In genomic region chr1:210496063-210496462, GRCh38 we compare ENCODE assay signal across 14 cellular contexts.
DNase-seq lines count a peak whose midpoint lies in the region; ATAC-seq and TF ChIP-seq lines count a peak whose summit lies in the region.
"Had no signal": no experiment of that assay in that cellular context is flagged by ENCODE, and none has a peak within 500 bp of the region (broad histone marks: within the 10 kb centered on the region; RNA-seq: fewer than 3 reads in every experiment).

No MANE protein-coding gene starts in this region.

- TF ChIP-seq CTCF in foreskin keratinocyte (conservative IDR thresholded peaks at IDR 0.05): no peak

- no peaks in the 10 kb centered on the region for H3K27me3 ChIP-seq in foreskin keratinocyte
- H3K27me3 ChIP-seq: uterus had no signal

- no peak overlapping the region for H3K27ac ChIP-seq in foreskin keratinocyte
- H3K27ac ChIP-seq: uterus had no signal

- DNase-seq in EH (ENCODE audit: low read depth): peak; percentile 81
- peak; percentile 49 for DNase-seq in T1000 (lab: John Stamatoyannopoulos, UW)
- peak; percentile 17 to 49 for DNase-seq in foreskin keratinocyte
- DNase-seq in putamen (ENCODE audit: low spot score): peak; percentile 49
- DNase-seq in left lobe of liver (ENCODE audit: low spot score): no peak
- DNase-seq in activated effector memory CD4-positive, alpha-beta T cell treated with anti-CD3 and anti-CD28 coated beads, Interleukin-2, amount 50 U/mL, for 16 hours: no peak
- DNase-seq: CD4-positive, CD25-positive, alpha-beta regulatory T cell; MV-4-11; NCI-H2171; stimulated activated CD4-positive, alpha-beta T cell treated with anti-CD3 and anti-CD28 coated beads, Interleukin-2, amount 100 ng/mL, for 48 hours; uterus had no signal

- no peaks in the 10 kb centered on the region for H3K4me1 ChIP-seq in foreskin keratinocyte
- H3K4me1 ChIP-seq: uterus had no signal

- ATAC-seq in foreskin keratinocyte: peak; percentile 12
- no peak for ATAC-seq in left lobe of liver
- no peak for ATAC-seq in HG02840 (IDR thresholded peaks at IDR 0.05; ENCODE audit: low FRiP score, unreplicated experiment)
- ATAC-seq in GM18520 (IDR thresholded peaks at IDR 0.05; ENCODE audit: unreplicated experiment): no peak
- ATAC-seq: WTC11 had no signal

Comparison
In these comparisons a context has a peak if more than half of its experiments do, and no peak if none do; other contexts are left out.
1. DNase-seq: peak in EH (single experiment), T1000 (single experiment), foreskin keratinocyte (2 of 2) and putamen (single experiment); none in left lobe of liver (single experiment) and activated effector memory CD4-positive, alpha-beta T cell treated with anti-CD3 and anti-CD28 coated beads, Interleukin-2, amount 50 U/mL, for 16 hours (single experiment).